ENCODE assay signal across 1 cellular context in genomic region chr2:200252661-200253067, GRCh38.
TF ChIP-seq lines count a peak whose summit lies in the region.

No MANE protein-coding gene starts in this region.

TF ChIP-seq in WTC11, 78 proteins besides CTCF, POLR2A, EP300 and RAD21 (continued from another document):
- TF ChIP-seq, protein P1, sequence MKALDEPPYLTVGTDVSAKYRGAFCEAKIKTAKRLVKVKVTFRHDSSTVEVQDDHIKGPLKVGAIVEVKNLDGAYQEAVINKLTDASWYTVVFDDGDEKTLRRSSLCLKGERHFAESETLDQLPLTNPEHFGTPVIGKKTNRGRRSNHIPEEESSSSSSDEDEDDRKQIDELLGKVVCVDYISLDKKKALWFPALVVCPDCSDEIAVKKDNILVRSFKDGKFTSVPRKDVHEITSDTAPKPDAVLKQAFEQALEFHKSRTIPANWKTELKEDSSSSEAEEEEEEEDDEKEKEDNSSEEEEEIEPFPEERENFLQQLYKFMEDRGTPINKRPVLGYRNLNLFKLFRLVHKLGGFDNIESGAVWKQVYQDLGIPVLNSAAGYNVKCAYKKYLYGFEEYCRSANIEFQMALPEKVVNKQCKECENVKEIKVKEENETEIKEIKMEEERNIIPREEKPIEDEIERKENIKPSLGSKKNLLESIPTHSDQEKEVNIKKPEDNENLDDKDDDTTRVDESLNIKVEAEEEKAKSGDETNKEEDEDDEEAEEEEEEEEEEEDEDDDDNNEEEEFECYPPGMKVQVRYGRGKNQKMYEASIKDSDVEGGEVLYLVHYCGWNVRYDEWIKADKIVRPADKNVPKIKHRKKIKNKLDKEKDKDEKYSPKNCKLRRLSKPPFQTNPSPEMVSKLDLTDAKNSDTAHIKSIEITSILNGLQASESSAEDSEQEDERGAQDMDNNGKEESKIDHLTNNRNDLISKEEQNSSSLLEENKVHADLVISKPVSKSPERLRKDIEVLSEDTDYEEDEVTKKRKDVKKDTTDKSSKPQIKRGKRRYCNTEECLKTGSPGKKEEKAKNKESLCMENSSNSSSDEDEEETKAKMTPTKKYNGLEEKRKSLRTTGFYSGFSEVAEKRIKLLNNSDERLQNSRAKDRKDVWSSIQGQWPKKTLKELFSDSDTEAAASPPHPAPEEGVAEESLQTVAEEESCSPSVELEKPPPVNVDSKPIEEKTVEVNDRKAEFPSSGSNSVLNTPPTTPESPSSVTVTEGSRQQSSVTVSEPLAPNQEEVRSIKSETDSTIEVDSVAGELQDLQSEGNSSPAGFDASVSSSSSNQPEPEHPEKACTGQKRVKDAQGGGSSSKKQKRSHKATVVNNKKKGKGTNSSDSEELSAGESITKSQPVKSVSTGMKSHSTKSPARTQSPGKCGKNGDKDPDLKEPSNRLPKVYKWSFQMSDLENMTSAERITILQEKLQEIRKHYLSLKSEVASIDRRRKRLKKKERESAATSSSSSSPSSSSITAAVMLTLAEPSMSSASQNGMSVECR (CRISPR knock-in tag; IDR thresholded peaks at IDR 0.05; ENCODE audit: borderline replicate concordance): no peak
- TF ChIP-seq CREB1 (CRISPR knock-in tag; IDR thresholded peaks at IDR 0.05) (no peak), NFE2L1 (CRISPR knock-in tag; IDR thresholded peaks at IDR 0.05) (no peak), ZNF416 (CRISPR knock-in tag; IDR thresholded peaks at IDR 0.05) (no peak)
